ENCODE assay signal across 1 cellular context in the genomic region with DNA sequence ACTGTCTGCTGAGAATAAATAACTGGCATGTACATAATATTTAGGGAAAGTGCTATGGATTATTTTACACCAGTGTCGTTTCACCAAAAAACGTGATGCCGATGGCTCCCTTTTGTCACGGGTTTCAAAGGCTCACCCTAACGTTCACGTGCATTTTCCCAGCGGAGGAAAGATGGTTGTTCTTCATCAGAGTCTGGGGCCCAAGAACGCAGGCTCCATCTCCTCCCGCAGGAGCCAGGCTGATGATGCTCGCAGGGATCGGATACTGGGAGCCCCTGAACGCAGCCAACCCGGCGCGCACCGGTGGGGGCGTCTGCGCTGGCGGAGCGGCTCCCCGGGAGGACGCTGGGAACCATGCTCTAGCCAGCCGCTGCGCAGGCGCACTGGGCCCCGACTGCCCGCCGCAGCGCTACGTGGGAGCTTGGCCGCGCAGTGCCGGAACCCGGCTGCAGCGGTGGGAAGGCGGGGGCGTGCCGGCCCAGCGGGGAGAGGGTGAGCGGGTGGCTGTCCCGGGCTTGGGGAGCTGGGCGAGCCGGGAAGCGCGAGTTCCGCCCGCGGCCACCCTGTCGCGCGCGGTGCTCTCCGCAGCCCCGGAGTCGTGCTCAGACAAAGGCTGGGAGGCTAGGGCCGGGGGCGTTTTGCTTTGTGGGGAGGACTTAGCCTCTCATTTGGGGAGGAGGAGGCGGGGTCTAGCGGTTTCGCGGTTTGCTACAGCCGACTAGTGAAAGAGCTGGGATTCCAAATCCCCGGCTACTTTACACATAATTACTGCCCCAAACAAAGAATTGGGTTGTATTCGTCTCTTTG.
TF ChIP-seq lines count a peak whose summit lies in the region.

TSS of gene ZFP69B (plus strand) at position 793 of the 807 bp plus-strand sequence. CDS start 486 bp downstream, outside the sequence.

TF ChIP-seq in HepG2, 621 proteins besides CTCF, POLR2A, EP300 and RAD21 (continued from another document and continues in another):
- no peak for TF ChIP-seq ZBTB40 (IDR thresholded peaks at IDR 0.05)
- no peak; the same call in 1 of the 2 replicates for TF ChIP-seq ZBTB40 (CRISPR knock-in tag; IDR thresholded peaks at IDR 0.05)
- TF ChIP-seq, protein P1, sequence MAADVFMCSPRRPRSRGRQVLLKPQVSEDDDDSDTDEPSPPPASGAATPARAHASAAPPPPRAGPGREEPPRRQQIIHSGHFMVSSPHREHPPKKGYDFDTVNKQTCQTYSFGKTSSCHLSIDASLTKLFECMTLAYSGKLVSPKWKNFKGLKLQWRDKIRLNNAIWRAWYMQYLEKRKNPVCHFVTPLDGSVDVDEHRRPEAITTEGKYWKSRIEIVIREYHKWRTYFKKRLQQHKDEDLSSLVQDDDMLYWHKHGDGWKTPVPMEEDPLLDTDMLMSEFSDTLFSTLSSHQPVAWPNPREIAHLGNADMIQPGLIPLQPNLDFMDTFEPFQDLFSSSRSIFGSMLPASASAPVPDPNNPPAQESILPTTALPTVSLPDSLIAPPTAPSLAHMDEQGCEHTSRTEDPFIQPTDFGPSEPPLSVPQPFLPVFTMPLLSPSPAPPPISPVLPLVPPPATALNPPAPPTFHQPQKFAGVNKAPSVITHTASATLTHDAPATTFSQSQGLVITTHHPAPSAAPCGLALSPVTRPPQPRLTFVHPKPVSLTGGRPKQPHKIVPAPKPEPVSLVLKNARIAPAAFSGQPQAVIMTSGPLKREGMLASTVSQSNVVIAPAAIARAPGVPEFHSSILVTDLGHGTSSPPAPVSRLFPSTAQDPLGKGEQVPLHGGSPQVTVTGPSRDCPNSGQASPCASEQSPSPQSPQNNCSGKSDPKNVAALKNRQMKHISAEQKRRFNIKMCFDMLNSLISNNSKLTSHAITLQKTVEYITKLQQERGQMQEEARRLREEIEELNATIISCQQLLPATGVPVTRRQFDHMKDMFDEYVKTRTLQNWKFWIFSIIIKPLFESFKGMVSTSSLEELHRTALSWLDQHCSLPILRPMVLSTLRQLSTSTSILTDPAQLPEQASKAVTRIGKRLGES (CRISPR knock-in tag; IDR thresholded peaks at IDR 0.05; ENCODE audit: borderline replicate concordance): no peak
- TF ChIP-seq GTF3A (CRISPR knock-in tag; conservative IDR thresholded peaks at IDR 0.05): no peak
- no peak for TF ChIP-seq SRF (IDR thresholded peaks at IDR 0.05; ENCODE audit: low read depth, low read length)
- TF ChIP-seq ZNF629 (CRISPR knock-in tag; conservative IDR thresholded peaks at IDR 0.05): no peak
- TF ChIP-seq NFE2L2 (IDR thresholded peaks at IDR 0.05; ENCODE audit: low read length): no peak
- peak; percentile 79; the same call in 1 of the 2 replicates for TF ChIP-seq KLF9 (CRISPR knock-in tag; IDR thresholded peaks at IDR 0.05; ENCODE audit: low read depth)
- 0 out of 2 replicates have a peak, but pooled peaks have one; percentile 10 for TF ChIP-seq RXRB (CRISPR knock-in tag; IDR thresholded peaks at IDR 0.05; ENCODE audit: borderline replicate concordance)
- TF ChIP-seq KMT2A (CRISPR knock-in tag; IDR thresholded peaks at IDR 0.05): peak; percentile 90
- peak; percentile 99 for TF ChIP-seq ZNF687 (CRISPR knock-in tag; IDR thresholded peaks at IDR 0.05)
- no peak for TF ChIP-seq ZNF138 (CRISPR knock-in tag; IDR thresholded peaks at IDR 0.05; ENCODE audit: low read depth)
- TF ChIP-seq KDM5B (CRISPR knock-in tag; IDR thresholded peaks at IDR 0.05; ENCODE audit: borderline replicate concordance): peak; percentile 91; the same call in 1 of the 2 replicates
- TF ChIP-seq ZBTB38 (CRISPR knock-in tag; IDR thresholded peaks at IDR 0.05): peak; percentile 88
- no peak for TF ChIP-seq ZNF296 (CRISPR knock-in tag; conservative IDR thresholded peaks at IDR 0.05)
- no peak for TF ChIP-seq HNRNPH1 (optimal IDR thresholded peaks at IDR 0.05; ENCODE audit: low read depth, low read length)
- TF ChIP-seq DPF2 (CRISPR knock-in tag; IDR thresholded peaks at IDR 0.05; ENCODE audit: borderline replicate concordance, low read depth): peak; percentile 25; the same call in 1 of the 2 replicates
- TF ChIP-seq MED1 (CRISPR knock-in tag; IDR thresholded peaks at IDR 0.05): peak; percentile 83
- no peak for TF ChIP-seq ZNF350 (CRISPR knock-in tag; IDR thresholded peaks at IDR 0.05; ENCODE audit: borderline replicate concordance, low read depth)
- TF ChIP-seq ZNF879 (CRISPR knock-in tag; IDR thresholded peaks at IDR 0.05): no peak
- TF ChIP-seq FLYWCH1 (CRISPR knock-in tag; IDR thresholded peaks at IDR 0.05): no peak
- no peak for TF ChIP-seq ZNF569 (CRISPR knock-in tag; IDR thresholded peaks at IDR 0.05; ENCODE audit: borderline replicate concordance)
- no peak for TF ChIP-seq DMTF1 (CRISPR knock-in tag; IDR thresholded peaks at IDR 0.05)
- TF ChIP-seq, protein P2, sequence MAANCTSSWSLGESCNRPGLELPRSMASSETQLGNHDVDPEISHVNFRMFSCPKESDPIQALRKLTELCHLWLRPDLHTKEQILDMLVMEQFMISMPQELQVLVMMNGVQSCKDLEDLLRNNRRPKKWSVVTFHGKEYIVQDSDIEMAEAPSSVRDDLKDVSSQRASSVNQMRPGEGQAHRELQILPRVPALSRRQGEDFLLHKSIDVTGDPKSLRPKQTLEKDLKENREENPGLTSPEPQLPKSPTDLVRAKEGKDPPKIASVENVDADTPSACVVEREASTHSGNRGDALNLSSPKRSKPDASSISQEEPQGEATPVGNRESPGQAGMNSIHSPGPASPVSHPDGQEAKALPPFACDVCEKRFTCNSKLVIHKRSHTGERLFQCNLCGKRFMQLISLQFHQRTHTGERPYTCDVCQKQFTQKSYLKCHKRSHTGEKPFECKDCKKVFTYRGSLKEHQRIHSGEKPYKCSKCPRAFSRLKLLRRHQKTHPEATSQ (CRISPR knock-in tag; IDR thresholded peaks at IDR 0.05; ENCODE audit: borderline replicate concordance): no peak
- TF ChIP-seq, protein P3, sequence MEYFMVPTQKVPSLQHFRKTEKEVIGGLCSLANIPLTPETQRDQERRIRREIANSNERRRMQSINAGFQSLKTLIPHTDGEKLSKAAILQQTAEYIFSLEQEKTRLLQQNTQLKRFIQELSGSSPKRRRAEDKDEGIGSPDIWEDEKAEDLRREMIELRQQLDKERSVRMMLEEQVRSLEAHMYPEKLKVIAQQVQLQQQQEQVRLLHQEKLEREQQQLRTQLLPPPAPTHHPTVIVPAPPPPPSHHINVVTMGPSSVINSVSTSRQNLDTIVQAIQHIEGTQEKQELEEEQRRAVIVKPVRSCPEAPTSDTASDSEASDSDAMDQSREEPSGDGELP (IDR thresholded peaks at IDR 0.05; ENCODE audit: borderline replicate concordance, low read depth): peak; percentile 20; the same call in 1 of the 2 replicates
- TF ChIP-seq, protein P4, sequence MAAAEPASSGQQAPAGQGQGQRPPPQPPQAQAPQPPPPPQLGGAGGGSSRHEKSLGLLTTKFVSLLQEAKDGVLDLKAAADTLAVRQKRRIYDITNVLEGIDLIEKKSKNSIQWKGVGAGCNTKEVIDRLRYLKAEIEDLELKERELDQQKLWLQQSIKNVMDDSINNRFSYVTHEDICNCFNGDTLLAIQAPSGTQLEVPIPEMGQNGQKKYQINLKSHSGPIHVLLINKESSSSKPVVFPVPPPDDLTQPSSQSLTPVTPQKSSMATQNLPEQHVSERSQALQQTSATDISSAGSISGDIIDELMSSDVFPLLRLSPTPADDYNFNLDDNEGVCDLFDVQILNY (CRISPR knock-in tag; conservative IDR thresholded peaks at IDR 0.05): peak; percentile 59
- TF ChIP-seq HDAC2 (CRISPR knock-in tag; IDR thresholded peaks at IDR 0.05): peak; percentile 64
